1 cellular context compared by ENCODE assay signal in the genomic region with DNA sequence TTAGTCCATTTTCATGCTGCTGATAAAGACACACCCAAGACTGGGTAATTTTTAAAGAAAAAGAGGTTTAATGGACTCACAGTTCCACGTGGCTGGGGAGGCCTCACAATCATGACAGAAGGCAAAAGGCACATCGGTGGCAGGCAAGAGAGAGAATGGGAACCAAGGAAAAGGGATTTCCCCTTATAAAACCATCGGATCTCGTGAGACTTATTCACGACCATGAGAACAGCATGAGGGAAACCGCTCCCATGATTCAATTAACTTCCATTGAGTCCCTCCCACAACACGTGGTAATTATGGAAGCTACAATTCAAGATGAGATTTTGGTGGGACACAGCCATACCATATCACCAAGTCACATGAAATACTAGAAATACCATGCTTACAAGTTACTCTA.
TF ChIP-seq lines count a peak whose summit lies in the region.
"Not testable (repeated sequence)": the region's sequence is repeated elsewhere in the genome, so short reads cannot be mapped to it uniquely, and the experiment has no call there.

No MANE protein-coding gene starts in this region.

TF ChIP-seq in K562, 482 proteins besides CTCF, POLR2A, EP300 and RAD21 (continued from another document):
- TF ChIP-seq, protein P1, sequence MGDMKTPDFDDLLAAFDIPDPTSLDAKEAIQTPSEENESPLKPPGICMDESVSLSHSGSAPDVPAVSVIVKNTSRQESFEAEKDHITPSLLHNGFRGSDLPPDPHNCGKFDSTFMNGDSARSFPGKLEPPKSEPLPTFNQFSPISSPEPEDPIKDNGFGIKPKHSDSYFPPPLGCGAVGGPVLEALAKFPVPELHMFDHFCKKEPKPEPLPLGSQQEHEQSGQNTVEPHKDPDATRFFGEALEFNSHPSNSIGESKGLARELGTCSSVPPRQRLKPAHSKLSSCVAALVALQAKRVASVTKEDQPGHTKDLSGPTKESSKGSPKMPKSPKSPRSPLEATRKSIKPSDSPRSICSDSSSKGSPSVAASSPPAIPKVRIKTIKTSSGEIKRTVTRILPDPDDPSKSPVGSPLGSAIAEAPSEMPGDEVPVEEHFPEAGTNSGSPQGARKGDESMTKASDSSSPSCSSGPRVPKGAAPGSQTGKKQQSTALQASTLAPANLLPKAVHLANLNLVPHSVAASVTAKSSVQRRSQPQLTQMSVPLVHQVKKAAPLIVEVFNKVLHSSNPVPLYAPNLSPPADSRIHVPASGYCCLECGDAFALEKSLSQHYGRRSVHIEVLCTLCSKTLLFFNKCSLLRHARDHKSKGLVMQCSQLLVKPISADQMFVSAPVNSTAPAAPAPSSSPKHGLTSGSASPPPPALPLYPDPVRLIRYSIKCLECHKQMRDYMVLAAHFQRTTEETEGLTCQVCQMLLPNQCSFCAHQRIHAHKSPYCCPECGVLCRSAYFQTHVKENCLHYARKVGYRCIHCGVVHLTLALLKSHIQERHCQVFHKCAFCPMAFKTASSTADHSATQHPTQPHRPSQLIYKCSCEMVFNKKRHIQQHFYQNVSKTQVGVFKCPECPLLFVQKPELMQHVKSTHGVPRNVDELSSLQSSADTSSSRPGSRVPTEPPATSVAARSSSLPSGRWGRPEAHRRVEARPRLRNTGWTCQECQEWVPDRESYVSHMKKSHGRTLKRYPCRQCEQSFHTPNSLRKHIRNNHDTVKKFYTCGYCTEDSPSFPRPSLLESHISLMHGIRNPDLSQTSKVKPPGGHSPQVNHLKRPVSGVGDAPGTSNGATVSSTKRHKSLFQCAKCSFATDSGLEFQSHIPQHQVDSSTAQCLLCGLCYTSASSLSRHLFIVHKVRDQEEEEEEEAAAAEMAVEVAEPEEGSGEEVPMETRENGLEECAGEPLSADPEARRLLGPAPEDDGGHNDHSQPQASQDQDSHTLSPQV (IDR thresholded peaks at IDR 0.05): peak; percentile 73
- TF ChIP-seq DMBX1 (CRISPR knock-in tag; IDR thresholded peaks at IDR 0.05; ENCODE audit: borderline replicate concordance) (peak; percentile 40; the same call in 1 of the 2 replicates), MYC (IDR thresholded peaks at IDR 0.05; ENCODE audit: low read depth, low read length) (0 out of 2 replicates have a peak, but pooled peaks have one; percentile 35), MECOM (CRISPR knock-in tag; IDR thresholded peaks at IDR 0.05) (0 out of 2 replicates have a peak, but pooled peaks have one; percentile 12)
- TF ChIP-seq MYC (CRISPR knock-in tag; IDR thresholded peaks at IDR 0.05; ENCODE audit: borderline replicate concordance, low read depth): not testable (repeated sequence)
- TF ChIP-seq, protein P2, sequence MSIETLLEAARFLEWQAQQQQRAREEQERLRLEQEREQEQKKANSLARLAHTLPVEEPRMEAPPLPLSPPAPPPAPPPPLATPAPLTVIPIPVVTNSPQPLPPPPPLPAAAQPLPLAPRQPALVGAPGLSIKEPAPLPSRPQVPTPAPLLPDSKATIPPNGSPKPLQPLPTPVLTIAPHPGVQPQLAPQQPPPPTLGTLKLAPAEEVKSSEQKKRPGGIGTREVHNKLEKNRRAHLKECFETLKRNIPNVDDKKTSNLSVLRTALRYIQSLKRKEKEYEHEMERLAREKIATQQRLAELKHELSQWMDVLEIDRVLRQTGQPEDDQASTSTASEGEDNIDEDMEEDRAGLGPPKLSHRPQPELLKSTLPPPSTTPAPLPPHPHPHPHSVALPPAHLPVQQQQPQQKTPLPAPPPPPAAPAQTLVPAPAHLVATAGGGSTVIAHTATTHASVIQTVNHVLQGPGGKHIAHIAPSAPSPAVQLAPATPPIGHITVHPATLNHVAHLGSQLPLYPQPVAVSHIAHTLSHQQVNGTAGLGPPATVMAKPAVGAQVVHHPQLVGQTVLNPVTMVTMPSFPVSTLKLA (conservative IDR thresholded peaks at IDR 0.05): 0 out of 4 replicates have a peak, but pooled peaks of 1 of the 2 experiments have one; percentile 29
- TF ChIP-seq, protein P3, sequence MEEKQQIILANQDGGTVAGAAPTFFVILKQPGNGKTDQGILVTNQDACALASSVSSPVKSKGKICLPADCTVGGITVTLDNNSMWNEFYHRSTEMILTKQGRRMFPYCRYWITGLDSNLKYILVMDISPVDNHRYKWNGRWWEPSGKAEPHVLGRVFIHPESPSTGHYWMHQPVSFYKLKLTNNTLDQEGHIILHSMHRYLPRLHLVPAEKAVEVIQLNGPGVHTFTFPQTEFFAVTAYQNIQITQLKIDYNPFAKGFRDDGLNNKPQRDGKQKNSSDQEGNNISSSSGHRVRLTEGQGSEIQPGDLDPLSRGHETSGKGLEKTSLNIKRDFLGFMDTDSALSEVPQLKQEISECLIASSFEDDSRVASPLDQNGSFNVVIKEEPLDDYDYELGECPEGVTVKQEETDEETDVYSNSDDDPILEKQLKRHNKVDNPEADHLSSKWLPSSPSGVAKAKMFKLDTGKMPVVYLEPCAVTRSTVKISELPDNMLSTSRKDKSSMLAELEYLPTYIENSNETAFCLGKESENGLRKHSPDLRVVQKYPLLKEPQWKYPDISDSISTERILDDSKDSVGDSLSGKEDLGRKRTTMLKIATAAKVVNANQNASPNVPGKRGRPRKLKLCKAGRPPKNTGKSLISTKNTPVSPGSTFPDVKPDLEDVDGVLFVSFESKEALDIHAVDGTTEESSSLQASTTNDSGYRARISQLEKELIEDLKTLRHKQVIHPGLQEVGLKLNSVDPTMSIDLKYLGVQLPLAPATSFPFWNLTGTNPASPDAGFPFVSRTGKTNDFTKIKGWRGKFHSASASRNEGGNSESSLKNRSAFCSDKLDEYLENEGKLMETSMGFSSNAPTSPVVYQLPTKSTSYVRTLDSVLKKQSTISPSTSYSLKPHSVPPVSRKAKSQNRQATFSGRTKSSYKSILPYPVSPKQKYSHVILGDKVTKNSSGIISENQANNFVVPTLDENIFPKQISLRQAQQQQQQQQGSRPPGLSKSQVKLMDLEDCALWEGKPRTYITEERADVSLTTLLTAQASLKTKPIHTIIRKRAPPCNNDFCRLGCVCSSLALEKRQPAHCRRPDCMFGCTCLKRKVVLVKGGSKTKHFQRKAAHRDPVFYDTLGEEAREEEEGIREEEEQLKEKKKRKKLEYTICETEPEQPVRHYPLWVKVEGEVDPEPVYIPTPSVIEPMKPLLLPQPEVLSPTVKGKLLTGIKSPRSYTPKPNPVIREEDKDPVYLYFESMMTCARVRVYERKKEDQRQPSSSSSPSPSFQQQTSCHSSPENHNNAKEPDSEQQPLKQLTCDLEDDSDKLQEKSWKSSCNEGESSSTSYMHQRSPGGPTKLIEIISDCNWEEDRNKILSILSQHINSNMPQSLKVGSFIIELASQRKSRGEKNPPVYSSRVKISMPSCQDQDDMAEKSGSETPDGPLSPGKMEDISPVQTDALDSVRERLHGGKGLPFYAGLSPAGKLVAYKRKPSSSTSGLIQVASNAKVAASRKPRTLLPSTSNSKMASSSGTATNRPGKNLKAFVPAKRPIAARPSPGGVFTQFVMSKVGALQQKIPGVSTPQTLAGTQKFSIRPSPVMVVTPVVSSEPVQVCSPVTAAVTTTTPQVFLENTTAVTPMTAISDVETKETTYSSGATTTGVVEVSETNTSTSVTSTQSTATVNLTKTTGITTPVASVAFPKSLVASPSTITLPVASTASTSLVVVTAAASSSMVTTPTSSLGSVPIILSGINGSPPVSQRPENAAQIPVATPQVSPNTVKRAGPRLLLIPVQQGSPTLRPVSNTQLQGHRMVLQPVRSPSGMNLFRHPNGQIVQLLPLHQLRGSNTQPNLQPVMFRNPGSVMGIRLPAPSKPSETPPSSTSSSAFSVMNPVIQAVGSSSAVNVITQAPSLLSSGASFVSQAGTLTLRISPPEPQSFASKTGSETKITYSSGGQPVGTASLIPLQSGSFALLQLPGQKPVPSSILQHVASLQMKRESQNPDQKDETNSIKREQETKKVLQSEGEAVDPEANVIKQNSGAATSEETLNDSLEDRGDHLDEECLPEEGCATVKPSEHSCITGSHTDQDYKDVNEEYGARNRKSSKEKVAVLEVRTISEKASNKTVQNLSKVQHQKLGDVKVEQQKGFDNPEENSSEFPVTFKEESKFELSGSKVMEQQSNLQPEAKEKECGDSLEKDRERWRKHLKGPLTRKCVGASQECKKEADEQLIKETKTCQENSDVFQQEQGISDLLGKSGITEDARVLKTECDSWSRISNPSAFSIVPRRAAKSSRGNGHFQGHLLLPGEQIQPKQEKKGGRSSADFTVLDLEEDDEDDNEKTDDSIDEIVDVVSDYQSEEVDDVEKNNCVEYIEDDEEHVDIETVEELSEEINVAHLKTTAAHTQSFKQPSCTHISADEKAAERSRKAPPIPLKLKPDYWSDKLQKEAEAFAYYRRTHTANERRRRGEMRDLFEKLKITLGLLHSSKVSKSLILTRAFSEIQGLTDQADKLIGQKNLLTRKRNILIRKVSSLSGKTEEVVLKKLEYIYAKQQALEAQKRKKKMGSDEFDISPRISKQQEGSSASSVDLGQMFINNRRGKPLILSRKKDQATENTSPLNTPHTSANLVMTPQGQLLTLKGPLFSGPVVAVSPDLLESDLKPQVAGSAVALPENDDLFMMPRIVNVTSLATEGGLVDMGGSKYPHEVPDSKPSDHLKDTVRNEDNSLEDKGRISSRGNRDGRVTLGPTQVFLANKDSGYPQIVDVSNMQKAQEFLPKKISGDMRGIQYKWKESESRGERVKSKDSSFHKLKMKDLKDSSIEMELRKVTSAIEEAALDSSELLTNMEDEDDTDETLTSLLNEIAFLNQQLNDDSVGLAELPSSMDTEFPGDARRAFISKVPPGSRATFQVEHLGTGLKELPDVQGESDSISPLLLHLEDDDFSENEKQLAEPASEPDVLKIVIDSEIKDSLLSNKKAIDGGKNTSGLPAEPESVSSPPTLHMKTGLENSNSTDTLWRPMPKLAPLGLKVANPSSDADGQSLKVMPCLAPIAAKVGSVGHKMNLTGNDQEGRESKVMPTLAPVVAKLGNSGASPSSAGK (IDR thresholded peaks at IDR 0.05): peak; percentile 58; the same call in 1 of the 2 replicates
